ENCODE assay signal across 9 cellular contexts in genomic region chr14:100076133-100076532, GRCh38. TPM values are rescaled to one million over a fixed set of nuclear protein-coding genes. Genes with fewer than 3 reads are reported as not detected.
DNase-seq lines count a peak whose midpoint lies in the region; ATAC-seq, FAIRE-seq and TF ChIP-seq lines count a peak whose summit lies in the region.
"Had no signal": no experiment of that assay in that cellular context is flagged by ENCODE, and none has a peak within 500 bp of the region (broad histone marks: within the 10 kb centered on the region; RNA-seq: fewer than 3 reads in every experiment).

No MANE protein-coding gene starts in this region.

- no peaks in the 10 kb centered on the region for H3K9me3 ChIP-seq in right cardiac atrium (ENCODE audit: control insufficient read depth, low read length)

- H3K36me3 Mint-ChIP-seq in activated T-cell treated with anti-CD3 and anti-CD28 coated beads, Interleukin-2, amount 50 U/mL, for 72 hours (ENCODE audit: insufficient read depth in 2 of 2): peaks cover 4 to 18% of the 10 kb centered on the region in 2 donors

- peaks cover 97% of the 10 kb centered on the region for H3K4me1 Mint-ChIP-seq in activated T-cell treated with anti-CD3 and anti-CD28 coated beads, Interleukin-2, amount 50 U/mL, for 72 hours (ENCODE audit: low read depth)

- FAIRE-seq in GM12892 (lab: Jason Lieb, UNC): peak; percentile 70

- H3K27me3 Mint-ChIP-seq in activated T-cell treated with anti-CD3 and anti-CD28 coated beads, Interleukin-2, amount 50 U/mL, for 72 hours (ENCODE audit: low read depth): no peaks in the 10 kb centered on the region

- TF ChIP-seq POLR2A in GM12892 (IDR thresholded peaks at IDR 0.05; ENCODE audit: low read depth, low read length): peak; percentile 44; the same call in 1 of the 2 replicates

- H3K9me3 Mint-ChIP-seq in activated T-cell treated with anti-CD3 and anti-CD28 coated beads, Interleukin-2, amount 50 U/mL, for 72 hours: no peaks in the 10 kb centered on the region

- ATAC-seq in activated T-cell treated with anti-CD3 and anti-CD28 coated beads, Interleukin-2, amount 50 U/mL, for 72 hours (replicated peaks in 1 of 2): peak; percentile 43 to 47
- peak; percentile 41 to 50 for ATAC-seq in right cardiac atrium

- intact Hi-C loops in right cardiac atrium (cut with DNase I): no loop called here

- peak overlapping the region; percentile 39 for H3K27ac ChIP-seq in right cardiac atrium (ENCODE audit: low read length)
- H3K27ac ChIP-seq: parathyroid adenoma had no signal

- 83% methylated on average over 5 of the region's 5 CpGs for WGBS in right cardiac atrium

- H3K4me3 Mint-ChIP-seq in activated T-cell treated with anti-CD3 and anti-CD28 coated beads, Interleukin-2, amount 50 U/mL, for 72 hours: peak overlapping the region; percentile 77 to 90

- H3K4me1 ChIP-seq in right cardiac atrium (ENCODE audit: control insufficient read depth, insufficient read depth, low read length): peaks cover 18% of the 10 kb centered on the region
- H3K4me1 ChIP-seq: parathyroid adenoma had no signal

- DNase-seq in GM12892 (ENCODE audit: insufficient read length) (no peak), Kasumi-1 (lab: John Stamatoyannopoulos, UW) (peak; percentile 63 to 64), right cardiac atrium (peak in 1 of 3 donors; percentile 60), C1 segment of cervical spinal cord (lab: John Stamatoyannopoulos, UW) (no peak), ureter (ENCODE audit: low spot score) (no peak), cerebellum (ENCODE audit: low spot score) (no peak)
- DNase-seq in activated T-cell treated with anti-CD3 and anti-CD28 coated beads, Interleukin-2, amount 50 U/mL, for 72 hours: peak; percentile 60 to 61
- peak; percentile 35 for DNase-seq in stimulated activated naive CD4-positive, alpha-beta T cell treated with Interleukin-2 at 50 U/mL for 16 hours (lab: John Stamatoyannopoulos, UW)

- peak overlapping the region; percentile 95 for H3K27ac Mint-ChIP-seq in activated T-cell treated with anti-CD3 and anti-CD28 coated beads, Interleukin-2, amount 50 U/mL, for 72 hours

- no peaks in the 10 kb centered on the region for H3K27me3 ChIP-seq in right cardiac atrium (ENCODE audit: control insufficient read depth, insufficient read depth)

- no peak overlapping the region for H3K4me3 ChIP-seq in right cardiac atrium (ENCODE audit: low read length)

RNA-seq across cellular contexts. Expression of gene EVL, which starts 10.9 kb away (rescaled TPM):
- 149 TPM for polyA plus RNA-seq in GM12892 (2012; ENCODE audit: missing spikeins)
- 100 to 1,000 TPM; 279 to 343 TPM for total RNA-seq in activated T-cell treated with anti-CD3 and anti-CD28 coated beads, Interleukin-2, amount 50 U/mL, for 72 hours
- total RNA-seq in right cardiac atrium (10 to 100 TPM; 68.1 to 74.8 (median 71.5) TPM), ureter (121 TPM), cerebellum (120 TPM)
- 46.6 TPM for polyA plus RNA-seq in right cardiac atrium

Comparison
In these comparisons a context has a peak if more than half of its experiments do, and no peak if none do; other contexts are left out.
1. DNase-seq: peak in Kasumi-1 (2 of 2), activated T-cell treated with anti-CD3 and anti-CD28 coated beads, Interleukin-2, amount 50 U/mL, for 72 hours (2 of 2) and stimulated activated naive CD4-positive, alpha-beta T cell treated with Interleukin-2 at 50 U/mL for 16 hours (single experiment); none in GM12892 (single experiment), C1 segment of cervical spinal cord (0 of 14), ureter (single experiment) and cerebellum (single experiment).